11 cellular contexts compared by ENCODE assay signal in the genomic region with DNA sequence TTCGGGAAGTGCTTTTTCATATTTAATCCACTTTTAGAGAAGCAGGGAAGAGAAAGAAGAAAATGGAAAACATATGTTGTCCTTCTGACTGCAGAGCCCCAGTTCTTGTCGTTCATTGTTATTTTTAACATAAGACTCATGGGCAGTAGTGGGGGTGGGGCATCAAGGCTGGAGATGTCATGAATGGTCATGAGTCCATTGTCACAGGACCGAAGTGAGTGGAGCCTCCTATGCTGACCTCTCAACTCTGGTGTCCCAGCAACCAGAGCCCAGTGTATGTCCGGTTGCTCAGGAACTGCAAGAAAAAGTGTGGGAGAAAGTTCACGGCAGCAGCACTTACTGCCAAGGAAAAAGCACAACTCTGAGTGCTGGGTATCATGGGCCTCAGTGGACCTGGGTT.
DNase-seq lines count a peak whose midpoint lies in the region; ATAC-seq and TF ChIP-seq lines count a peak whose summit lies in the region.
"Had no signal": no experiment of that assay in that cellular context is flagged by ENCODE, and none has a peak within 500 bp of the region (broad histone marks: within the 10 kb centered on the region; RNA-seq: fewer than 3 reads in every experiment).

No MANE protein-coding gene starts in this region.

- H3K27me3 ChIP-seq in brain microvascular endothelial cell (replicated peaks) (no peaks in the 10 kb centered on the region), right atrium auricular region (no peaks in the 10 kb centered on the region), psoas muscle (ENCODE audit: insufficient read depth in 3 of 3, low read length in 2 of 3) (no peaks in the 10 kb centered on the region)
- H3K27me3 ChIP-seq in CD8-positive, alpha-beta T cell (ENCODE audit: insufficient read depth, low read length) = no peaks in the 10 kb centered on the region

- no peak overlapping the region for H3K27ac Mint-ChIP-seq in activated naive CD8-positive, alpha-beta T cell treated with anti-CD3 and anti-CD28 coated beads for 36 hours
- no peak overlapping the region for H3K27ac Mint-ChIP-seq in CD8-positive, alpha-beta T cell
- H3K27ac Mint-ChIP-seq: H9; stimulated activated effector memory CD8-positive, alpha-beta T cell treated with anti-CD3 and anti-CD28 coated beads, Interleukin-12 subunit alpha, Interleukin-12 subunit beta, amount 100 ng/mL, for 72 hours had no signal

- no peaks in the 10 kb centered on the region for H3K9me3 Mint-ChIP-seq in activated naive CD8-positive, alpha-beta T cell treated with anti-CD3 and anti-CD28 coated beads for 36 hours
- H3K9me3 Mint-ChIP-seq in CD8-positive, alpha-beta T cell = no peaks in the 10 kb centered on the region
- H3K9me3 Mint-ChIP-seq: H9; stimulated activated effector memory CD8-positive, alpha-beta T cell treated with anti-CD3 and anti-CD28 coated beads, Interleukin-12 subunit alpha, Interleukin-12 subunit beta, amount 100 ng/mL, for 72 hours had no signal

- H3K27me3 Mint-ChIP-seq in activated naive CD8-positive, alpha-beta T cell treated with anti-CD3 and anti-CD28 coated beads for 36 hours = peaks cover 5% of the 10 kb centered on the region
- no peaks in the 10 kb centered on the region for H3K27me3 Mint-ChIP-seq in CD8-positive, alpha-beta T cell (ENCODE audit: low read depth)

- H3K4me1 ChIP-seq in right atrium auricular region (peaks cover 0 to 43% of the 10 kb centered on the region in 2 donors), psoas muscle (peaks cover 5% of the 10 kb centered on the region)
- no peaks in the 10 kb centered on the region for H3K4me1 ChIP-seq in CD8-positive, alpha-beta T cell (ENCODE audit: insufficient read depth, low read length)

- H3K4me3 ChIP-seq in AG09309 (ENCODE audit: control insufficient read depth, low read depth, low read length) = no peak overlapping the region
- no peak overlapping the region for H3K4me3 ChIP-seq in brain microvascular endothelial cell (ENCODE audit: low read depth, low read length)
- H3K4me3 ChIP-seq in right atrium auricular region = no peak overlapping the region
- no peak overlapping the region for H3K4me3 ChIP-seq in psoas muscle
- H3K4me3 ChIP-seq in CD8-positive, alpha-beta T cell (ENCODE audit: low read depth, low read length) = no peak overlapping the region

- intact Hi-C loops in psoas muscle (cut with DNase I) = loop anchor here in 1 of 2 donors (5.0 kb wide), 1 partner anchor 34 kb away; no protein-coding TSS in a partner anchor
- intact Hi-C loops in CD8-positive, alpha-beta T cell (cut with DNase I, micrococcal nuclease) = no loop called here

- CTCF ChIA-PET in CD8-positive, alpha-beta T cell (lab: Charles Lee) = no interaction called here

- ATAC-seq in psoas muscle = peak; percentile 60 to 79 (median 68)
- ATAC-seq in CD8-positive, alpha-beta T cell = no peak
- ATAC-seq: stimulated activated effector memory CD8-positive, alpha-beta T cell treated with anti-CD3 and anti-CD28 coated beads, Interleukin-12 subunit alpha, Interleukin-12 subunit beta, amount 100 ng/mL, for 72 hours had no signal

- POLR2A ChIA-PET in CD8-positive, alpha-beta T cell (lab: Charles Lee) = no interaction called here

- peak; percentile 46 for DNase-seq in AG09309 (ENCODE audit: low read depth)
- peak; percentile 62 for DNase-seq in brain microvascular endothelial cell
- peak; percentile 83 for DNase-seq in right atrium auricular region (ENCODE audit: low spot score)
- peak; percentile 50 to 62 for DNase-seq in psoas muscle
- DNase-seq in activated naive CD8-positive, alpha-beta T cell treated with anti-CD3 and anti-CD28 coated beads for 36 hours = no peak
- DNase-seq in NCI-H2107 (lab: John Stamatoyannopoulos, UW) = no peak
- DNase-seq in glomerular visceral epithelial cell (ENCODE audit: extremely low spot score) = no peak
- no peak for DNase-seq in CD8-positive, alpha-beta T cell
- DNase-seq: H9, NCI-H524 had no signal

- H3K36me3 Mint-ChIP-seq in activated naive CD8-positive, alpha-beta T cell treated with anti-CD3 and anti-CD28 coated beads for 36 hours = no peaks in the 10 kb centered on the region
- H3K36me3 Mint-ChIP-seq in CD8-positive, alpha-beta T cell = no peaks in the 10 kb centered on the region
- H3K36me3 Mint-ChIP-seq: stimulated activated effector memory CD8-positive, alpha-beta T cell treated with anti-CD3 and anti-CD28 coated beads, Interleukin-12 subunit alpha, Interleukin-12 subunit beta, amount 100 ng/mL, for 72 hours had no signal

- TF ChIP-seq CTCF in AG09309 (IDR thresholded peaks at IDR 0.05; ENCODE audit: control insufficient read depth, insufficient read depth, low read depth, low read length, missing control alignments) (no peak), brain microvascular endothelial cell (IDR thresholded peaks at IDR 0.05; ENCODE audit: low read depth, low read length, missing control alignments) (no peak), right atrium auricular region (IDR thresholded peaks at IDR 0.05) (no peak), psoas muscle (IDR thresholded peaks at IDR 0.05) (no peak)
- TF ChIP-seq CTCF in CD8-positive, alpha-beta T cell (IDR thresholded peaks at IDR 0.05) = no peak

- H3K4me1 Mint-ChIP-seq in activated naive CD8-positive, alpha-beta T cell treated with anti-CD3 and anti-CD28 coated beads for 36 hours = no peaks in the 10 kb centered on the region
- no peaks in the 10 kb centered on the region for H3K4me1 Mint-ChIP-seq in CD8-positive, alpha-beta T cell (ENCODE audit: low read depth)
- H3K4me1 Mint-ChIP-seq: stimulated activated effector memory CD8-positive, alpha-beta T cell treated with anti-CD3 and anti-CD28 coated beads, Interleukin-12 subunit alpha, Interleukin-12 subunit beta, amount 100 ng/mL, for 72 hours had no signal

- in situ Hi-C loops in brain microvascular endothelial cell (cut with HindIII; ENCODE audit: low pct_ligation_motif_present, low sequenced_read_pairs) = no loop called here

- no peak overlapping the region for H3K27ac ChIP-seq in brain microvascular endothelial cell
- H3K27ac ChIP-seq in right atrium auricular region = peak overlapping the region; percentile 70 to 75
- no peak overlapping the region for H3K27ac ChIP-seq in psoas muscle
- no peak overlapping the region for H3K27ac ChIP-seq in CD8-positive, alpha-beta T cell (ENCODE audit: low read depth, low read length)

- no peak overlapping the region for H3K4me3 Mint-ChIP-seq in activated naive CD8-positive, alpha-beta T cell treated with anti-CD3 and anti-CD28 coated beads for 36 hours
- no peak overlapping the region for H3K4me3 Mint-ChIP-seq in CD8-positive, alpha-beta T cell
- H3K4me3 Mint-ChIP-seq: H9; stimulated activated effector memory CD8-positive, alpha-beta T cell treated with anti-CD3 and anti-CD28 coated beads, Interleukin-12 subunit alpha, Interleukin-12 subunit beta, amount 100 ng/mL, for 72 hours had no signal

- H3K36me3 ChIP-seq in brain microvascular endothelial cell (replicated peaks) = no peaks in the 10 kb centered on the region
- H3K36me3 ChIP-seq in right atrium auricular region = no peaks in the 10 kb centered on the region
- no peaks in the 10 kb centered on the region for H3K36me3 ChIP-seq in psoas muscle (ENCODE audit: insufficient read depth in 1 of 2, low read depth in 1 of 2)
- H3K36me3 ChIP-seq in CD8-positive, alpha-beta T cell (ENCODE audit: insufficient read depth, low read length) = no peaks in the 10 kb centered on the region

- WGBS in psoas muscle, 3 donors = 45 to 48% (median 46%) methylated on average over 5 of the region's 5 CpGs

- no peaks in the 10 kb centered on the region for H3K9me3 ChIP-seq in right atrium auricular region
- no peaks in the 10 kb centered on the region for H3K9me3 ChIP-seq in psoas muscle
- no peaks in the 10 kb centered on the region for H3K9me3 ChIP-seq in CD8-positive, alpha-beta T cell (ENCODE audit: low read length)

Comparison
In these comparisons a context has a peak if more than half of its experiments do, and no peak if none do; other contexts are left out.
1. DNase-seq: peak in AG09309 (single experiment), brain microvascular endothelial cell (single experiment), right atrium auricular region (single experiment) and psoas muscle (2 of 2); none in activated naive CD8-positive, alpha-beta T cell treated with anti-CD3 and anti-CD28 coated beads for 36 hours (single experiment), NCI-H2107 (single experiment), glomerular visceral epithelial cell (single experiment) and CD8-positive, alpha-beta T cell (0 of 7).
2. H3K27ac ChIP-seq: peak in right atrium auricular region (2 of 2); none in brain microvascular endothelial cell (single experiment), psoas muscle (single experiment) and CD8-positive, alpha-beta T cell (single experiment).